28 cellular contexts compared by ENCODE assay signal in genomic region chr2:239177908-239178307, GRCh38.
DNase-seq lines count a peak whose midpoint lies in the region; ATAC-seq and TF ChIP-seq lines count a peak whose summit lies in the region.
"Had no signal": no experiment of that assay in that cellular context is flagged by ENCODE, and none has a peak within 500 bp of the region (broad histone marks: within the 10 kb centered on the region; RNA-seq: fewer than 3 reads in every experiment).

No MANE protein-coding gene starts in this region.

- H3K27ac ChIP-seq in adrenal gland (no peak overlapping the region), suprapubic skin (no peak overlapping the region), brain microvascular endothelial cell (no peak overlapping the region)
- H3K27ac ChIP-seq: A549, tibial artery had no signal

- WGBS in adrenal gland, 4 donors, result 97% methylated on average over 17 of the region's 17 CpGs
- 98% methylated on average over 17 of the region's 17 CpGs for WGBS in suprapubic skin

- H3K4me3 ChIP-seq in adrenal gland, result no peak overlapping the region
- no peak overlapping the region for H3K4me3 ChIP-seq in suprapubic skin
- no peak overlapping the region for H3K4me3 ChIP-seq in brain microvascular endothelial cell (ENCODE audit: low read depth, low read length)
- H3K4me3 ChIP-seq: A549, tibial artery had no signal

- TF ChIP-seq CTCF in adrenal gland (IDR thresholded peaks at IDR 0.05), result no peak
- no peak for TF ChIP-seq CTCF in suprapubic skin (IDR thresholded peaks at IDR 0.05)
- TF ChIP-seq CTCF in brain microvascular endothelial cell (IDR thresholded peaks at IDR 0.05; ENCODE audit: low read depth, low read length, missing control alignments), result no peak

- peaks cover 25% of the 10 kb centered on the region for H3K9me3 Mint-ChIP-seq in activated naive CD4-positive, alpha-beta T cell treated with anti-CD3 and anti-CD28 coated beads, Interleukin-2, amount 10 ng/mL, durations not matched to agents 7 days and 5 days
- peaks cover 8% of the 10 kb centered on the region for H3K9me3 Mint-ChIP-seq in activated T-helper 17 cell treated with anti-CD3 and anti-CD28 coated beads, Interleukin-2, amount 50 U/mL, for 72 hours

- in situ Hi-C loops in brain microvascular endothelial cell (cut with HindIII; ENCODE audit: low pct_ligation_motif_present, low sequenced_read_pairs), result no loop called here

- no peaks in the 10 kb centered on the region for H3K9me3 ChIP-seq in adrenal gland (replicated peaks in 1 of 3)
- H3K9me3 ChIP-seq in suprapubic skin, result peaks cover 10% of the 10 kb centered on the region

- H3K36me3 Mint-ChIP-seq in activated naive CD4-positive, alpha-beta T cell treated with anti-CD3 and anti-CD28 coated beads, Interleukin-2, amount 10 ng/mL, durations not matched to agents 7 days and 5 days, result peaks cover 81% of the 10 kb centered on the region
- H3K36me3 Mint-ChIP-seq in activated T-helper 17 cell treated with anti-CD3 and anti-CD28 coated beads, Interleukin-2, amount 50 U/mL, for 72 hours (ENCODE audit: low read depth), result peaks cover 83% of the 10 kb centered on the region

- H3K4me1 ChIP-seq in adrenal gland (replicated peaks in 1 of 2) (peaks cover 0 to 14% of the 10 kb centered on the region in 2 donors), suprapubic skin (no peaks in the 10 kb centered on the region)
- H3K4me1 ChIP-seq: A549, tibial artery had no signal

- CTCF ChIA-PET in activated naive CD4-positive, alpha-beta T cell treated with anti-CD3 and anti-CD28 coated beads, Interleukin-2, amount 10 ng/mL, durations not matched to agents 7 days and 5 days (lab: Charles Lee), result interaction anchor here (0.6 kb wide), 1 partner anchor 26 kb away, joined by 3 read pairs; no protein-coding TSS in a partner anchor

- H3K4me1 Mint-ChIP-seq in activated naive CD4-positive, alpha-beta T cell treated with anti-CD3 and anti-CD28 coated beads, Interleukin-2, amount 10 ng/mL, durations not matched to agents 7 days and 5 days, result no peaks in the 10 kb centered on the region
- H3K4me1 Mint-ChIP-seq in activated T-helper 17 cell treated with anti-CD3 and anti-CD28 coated beads, Interleukin-2, amount 50 U/mL, for 72 hours, result peaks cover 9% of the 10 kb centered on the region
- H3K4me1 Mint-ChIP-seq: CD8-positive, alpha-beta memory T cell; memory B cell; stimulated activated naive CD8-positive, alpha-beta T cell treated with anti-CD3 and anti-CD28 coated beads, Interleukin-15, amount 100 ng/mL, for 72 hours had no signal

- peak; percentile 5 for DNase-seq in activated naive CD4-positive, alpha-beta T cell treated with anti-CD3 and anti-CD28 coated beads, Interleukin-2, amount 10 ng/mL, durations not matched to agents 7 days and 5 days
- DNase-seq in activated naive CD4-positive, alpha-beta T cell treated with Interleukin-2 at 50 U/mL for 16 hours, result no peak
- DNase-seq in adrenal gland (peak in 5 of 7 donors; percentile 7 to 49 (median 15)), left lobe of liver (ENCODE audit: low spot score) (peak; percentile 40), suprapubic skin (ENCODE audit: low spot score in 2 of 2) (peak; percentile 27 to 64), brain microvascular endothelial cell (no peak), retina (no peak)
- DNase-seq: activated CD4-positive, alpha-beta T cell treated with anti-CD3 and anti-CD28 coated beads for 48 hours; activated CD8-positive, alpha-beta memory T cell treated with anti-CD3 and anti-CD28 coated beads for 24 hours; activated T-cell treated with anti-CD3 and anti-CD28 coated beads, Interleukin-2, amount 50 U/mL, for 72 hours; AML-193; CD8-positive, alpha-beta memory T cell; central memory CD4-positive, alpha-beta T cell; dermis blood vessel endothelial cell; DMS153; Karpas-422; kidney glomerular epithelial cell; NCI-H1436; NCI-H2107; NCI-H446; NCI-H774 had no signal

- TF ChIP-seq EP300 in suprapubic skin (IDR thresholded peaks at IDR 0.05), result no peak

- no peak overlapping the region for H3K27ac Mint-ChIP-seq in activated naive CD4-positive, alpha-beta T cell treated with anti-CD3 and anti-CD28 coated beads, Interleukin-2, amount 10 ng/mL, durations not matched to agents 7 days and 5 days
- no peak overlapping the region for H3K27ac Mint-ChIP-seq in activated T-helper 17 cell treated with anti-CD3 and anti-CD28 coated beads, Interleukin-2, amount 50 U/mL, for 72 hours
- H3K27ac Mint-ChIP-seq: activated T-cell treated with anti-CD3 and anti-CD28 coated beads, Interleukin-2, amount 50 U/mL, for 72 hours; memory B cell had no signal

- no peaks in the 10 kb centered on the region for H3K27me3 Mint-ChIP-seq in activated naive CD4-positive, alpha-beta T cell treated with anti-CD3 and anti-CD28 coated beads, Interleukin-2, amount 10 ng/mL, durations not matched to agents 7 days and 5 days
- no peaks in the 10 kb centered on the region for H3K27me3 Mint-ChIP-seq in activated T-helper 17 cell treated with anti-CD3 and anti-CD28 coated beads, Interleukin-2, amount 50 U/mL, for 72 hours
- H3K27me3 Mint-ChIP-seq: CD8-positive, alpha-beta memory T cell; memory B cell; stimulated activated naive CD8-positive, alpha-beta T cell treated with anti-CD3 and anti-CD28 coated beads, Interleukin-15, amount 100 ng/mL, for 72 hours had no signal

- TF ChIP-seq POLR2A in adrenal gland (IDR thresholded peaks at IDR 0.05) (no peak), suprapubic skin (IDR thresholded peaks at IDR 0.05) (no peak)

- intact Hi-C loops in adrenal gland (cut with DNase I), result no loop called here

- ATAC-seq in left lobe of liver, result no peak
- no peak for ATAC-seq in activated T-helper 17 cell treated with anti-CD3 and anti-CD28 coated beads, Interleukin-2, amount 50 U/mL, for 72 hours (replicated peaks)
- ATAC-seq: A549; activated naive CD4-positive, alpha-beta T cell treated with anti-CD3 and anti-CD28 coated beads, Interleukin-2, amount 50 U/mL, for 72 hours; activated T-cell treated with anti-CD3 and anti-CD28 coated beads, Interleukin-2, amount 50 U/mL, for 72 hours; stimulated activated naive CD8-positive, alpha-beta T cell treated with anti-CD3 and anti-CD28 coated beads, Interleukin-15, amount 100 ng/mL, for 72 hours had no signal

- no peak overlapping the region for H3K4me3 Mint-ChIP-seq in activated naive CD4-positive, alpha-beta T cell treated with anti-CD3 and anti-CD28 coated beads, Interleukin-2, amount 10 ng/mL, durations not matched to agents 7 days and 5 days
- no peak overlapping the region for H3K4me3 Mint-ChIP-seq in activated T-helper 17 cell treated with anti-CD3 and anti-CD28 coated beads, Interleukin-2, amount 50 U/mL, for 72 hours
- H3K4me3 Mint-ChIP-seq: activated T-cell treated with anti-CD3 and anti-CD28 coated beads, Interleukin-2, amount 50 U/mL, for 72 hours; CD8-positive, alpha-beta memory T cell; memory B cell; neural crest cell; stimulated activated naive CD8-positive, alpha-beta T cell treated with anti-CD3 and anti-CD28 coated beads, Interleukin-15, amount 100 ng/mL, for 72 hours had no signal

- peaks cover 0 to 8% of the 10 kb centered on the region in 2 donors for H3K36me3 ChIP-seq in adrenal gland (replicated peaks in 1 of 2)
- peaks cover 85% of the 10 kb centered on the region for H3K36me3 ChIP-seq in suprapubic skin
- H3K36me3 ChIP-seq in brain microvascular endothelial cell (replicated peaks), result no peaks in the 10 kb centered on the region

- no peaks in the 10 kb centered on the region for H3K27me3 ChIP-seq in adrenal gland
- no peaks in the 10 kb centered on the region for H3K27me3 ChIP-seq in suprapubic skin
- H3K27me3 ChIP-seq in brain microvascular endothelial cell (replicated peaks), result no peaks in the 10 kb centered on the region
- H3K27me3 ChIP-seq: tibial artery had no signal

Comparison
In these comparisons a context has a peak if more than half of its experiments do, and no peak if none do; other contexts are left out.
1. DNase-seq: peak in activated naive CD4-positive, alpha-beta T cell treated with anti-CD3 and anti-CD28 coated beads, Interleukin-2, amount 10 ng/mL, durations not matched to agents 7 days and 5 days (single experiment), adrenal gland (5 of 7), left lobe of liver (single experiment) and suprapubic skin (2 of 2); none in activated naive CD4-positive, alpha-beta T cell treated with Interleukin-2 at 50 U/mL for 16 hours (single experiment), brain microvascular endothelial cell (single experiment) and retina (single experiment).